Comparison of ENCODE assay signal across 13 cellular contexts in genomic region chr4:176238819-176239218, GRCh38. TPM values are rescaled to one million over a fixed set of nuclear protein-coding genes. Genes with fewer than 3 reads are reported as not detected.
DNase-seq lines count a peak whose midpoint lies in the region; ATAC-seq and TF ChIP-seq lines count a peak whose summit lies in the region.
"Had no signal": no experiment of that assay in that cellular context is flagged by ENCODE, and none has a peak within 500 bp of the region (broad histone marks: within the 10 kb centered on the region; RNA-seq: fewer than 3 reads in every experiment).

No MANE protein-coding gene starts in this region.

- dilution Hi-C loops in IMR-90 (cut with HindIII; ENCODE audit: low sequenced_read_pairs, unreplicated experiment): no loop called here

- H2BK15ac ChIP-seq in IMR-90 (ENCODE audit: low read depth, low read length): peak overlapping the region; percentile 1; the same call in 1 of the 3 replicates

- H3K23ac ChIP-seq in IMR-90 (ENCODE audit: low read depth, low read length): no peak overlapping the region

- no peaks in the 10 kb centered on the region for H4K20me1 ChIP-seq in IMR-90 (ENCODE audit: insufficient read depth, low read length)

- peak overlapping the region; percentile 8; the same call in 1 of the 2 replicates for H3K14ac ChIP-seq in IMR-90 (replicated peaks; ENCODE audit: low read depth, low read length)

- no peaks in the 10 kb centered on the region for H3K79me1 ChIP-seq in IMR-90 (ENCODE audit: low read depth in 1 of 2, low read length in 2 of 2)

- H3K4me1 ChIP-seq in IMR-90 (ENCODE audit: control insufficient read depth, insufficient read depth, low read length) (peaks cover 11% of the 10 kb centered on the region; the same call in 1 of the 2 replicates), right atrium auricular region (peaks cover 0 to 14% of the 10 kb centered on the region in 2 donors), stomach smooth muscle (ENCODE audit: control insufficient read depth, insufficient read depth, low read length) (peaks cover 16% of the 10 kb centered on the region), upper lobe of right lung (no peaks in the 10 kb centered on the region)

- peak overlapping the region; percentile 5; the same call in 1 of the 2 replicates for H2BK20ac ChIP-seq in IMR-90 (ENCODE audit: low read depth, low read length)

- peak overlapping the region in 1 of 2 experiments; percentile 13; a peak in 1 of 4 replicates for H4K8ac ChIP-seq in IMR-90 (ENCODE audit: low read depth in 2 of 2, low read length in 2 of 2)

- ATAC-seq in IMR-90 (ENCODE audit: low read depth): no peak
- ATAC-seq in upper lobe of right lung: no peak
- ATAC-seq: effector memory CD8-positive, alpha-beta T cell; HCT116; HepG2; natural killer cell treated with Interleukin-12 subunit alpha and Interleukin-12 subunit beta and Interleukin-15 and Interleukin-18, amount 100 ng/mL, for 72 hours had no signal

- peak overlapping the region; percentile 91; the same call in 1 of the 2 replicates for H4K5ac ChIP-seq in IMR-90 (ENCODE audit: low read depth, low read length)

- H2BK120ac ChIP-seq in IMR-90 (ENCODE audit: low read depth, low read length): peak overlapping the region; percentile 53; the same call in 1 of the 2 replicates

- no peak for TF ChIP-seq POLR2A in IMR-90 (IDR thresholded peaks at IDR 0.05; ENCODE audit: low read depth, low read length)

- H3K4me3 ChIP-seq in IMR-90 (ENCODE audit: insufficient read depth, low read depth, low read length) (no peak overlapping the region), astrocyte of the spinal cord (ENCODE audit: low read depth, low read length) (no peak overlapping the region), right atrium auricular region (no peak overlapping the region), stomach smooth muscle (ENCODE audit: low read length in 2 of 2) (no peak overlapping the region), upper lobe of right lung (no peak overlapping the region)

- H3K9me3 ChIP-seq in IMR-90 (ENCODE audit: control insufficient read depth, insufficient read depth, low read length): no peaks in the 10 kb centered on the region
- no peaks in the 10 kb centered on the region for H3K9me3 ChIP-seq in right atrium auricular region
- no peaks in the 10 kb centered on the region for H3K9me3 ChIP-seq in stomach smooth muscle (ENCODE audit: control insufficient read depth in 2 of 2, low read length in 2 of 2)
- H3K9me3 ChIP-seq in upper lobe of right lung: no peaks in the 10 kb centered on the region

- H2AK9ac ChIP-seq in IMR-90 (replicated peaks; ENCODE audit: low read depth, low read length, poor library complexity): no peak overlapping the region

- CTCF ChIA-PET in IMR-90 (lab: Yijun Ruan, JAX): interaction anchor here (1.0 kb wide), 1 partner anchor 43 kb away, joined by 4 read pairs; the partner anchor contains the start of gene SPATA4

- H2AK5ac ChIP-seq in IMR-90 (ENCODE audit: low read depth, low read length): no peak overlapping the region

- H3K27ac ChIP-seq in IMR-90 (ENCODE audit: insufficient read depth, low read length) (peak overlapping the region; percentile 50; the same call in 1 of the 2 replicates), right atrium auricular region (peak overlapping the region; percentile 75 to 86), stomach smooth muscle (ENCODE audit: low read length) (peak overlapping the region; percentile 87), upper lobe of right lung (no peak overlapping the region)

- peak; percentile 46 for DNase-seq in IMR-90
- peak; percentile 20 for DNase-seq in astrocyte of the spinal cord (ENCODE audit: low read depth, low spot score)
- DNase-seq in right atrium auricular region (ENCODE audit: low spot score): no peak
- DNase-seq in posterior vena cava (ENCODE audit: low spot score): no peak
- no peak for DNase-seq in upper lobe of right lung
- no peak for DNase-seq in stimulated activated naive CD4-positive, alpha-beta T cell treated with Interleukin-2 at 50 U/mL for 16 hours (lab: John Stamatoyannopoulos, UW)
- DNase-seq: effector memory CD8-positive, alpha-beta T cell; NCI-H1694 had no signal

- TF ChIP-seq RAD21 in IMR-90 (IDR thresholded peaks at IDR 0.05; ENCODE audit: low read length): no peak

- H3K27me3 ChIP-seq in IMR-90 (ENCODE audit: control insufficient read depth, insufficient read depth, low read length): no peaks in the 10 kb centered on the region
- H3K27me3 ChIP-seq in right atrium auricular region: no peaks in the 10 kb centered on the region
- no peaks in the 10 kb centered on the region for H3K27me3 ChIP-seq in stomach smooth muscle (ENCODE audit: control insufficient read depth in 1 of 2, insufficient read depth in 2 of 2, low read length in 2 of 2)
- H3K27me3 ChIP-seq in upper lobe of right lung: no peaks in the 10 kb centered on the region

- H3K4me2 ChIP-seq in IMR-90 (ENCODE audit: low read depth, low read length): peak overlapping the region; percentile 56; the same call in 1 of the 2 replicates

- intact Hi-C loops in IMR-90 (cut with micrococcal nuclease): loop anchor here (5.0 kb wide), 1 partner anchor 42 kb away; the partner anchor contains the start of gene SPATA4
- intact Hi-C loops in posterior vena cava (cut with DNase I): no loop called here
- intact Hi-C loops in upper lobe of right lung (cut with DNase I): no loop called here

- H3K4ac ChIP-seq in IMR-90 (ENCODE audit: low read depth, low read length): peak overlapping the region; percentile 4; the same call in 1 of the 2 replicates

- no peak overlapping the region for H4K91ac ChIP-seq in IMR-90 (ENCODE audit: insufficient read depth, low read depth, low read length)

- WGBS in IMR-90 (ENCODE audit: extremely low coverage in 2 of 2, insufficient read length in 1 of 2), 2 experiments: no CpG with 5 or more reads among the region's 4 CpGs

- H3K56ac ChIP-seq in IMR-90 (ENCODE audit: extremely low read depth, insufficient read depth, low read length): no peak overlapping the region

- POLR2A ChIA-PET in IMR-90 (lab: Charles Lee; ENCODE audit: unreplicated experiment): interaction anchor here (0.6 kb wide), 1 partner anchor 42 kb away, joined by 6 read pairs; no protein-coding TSS in a partner anchor

- peak overlapping the region; percentile 96; the same call in 1 of the 2 replicates for H3K18ac ChIP-seq in IMR-90 (ENCODE audit: low read depth, low read length)

- BruUV-seq in IMR-90 (replicated peaks; lab: Mats Ljungman, UMichigan): no TSS peak

- in situ Hi-C loops in IMR-90 (cut with MboI; ENCODE audit: low sequenced_read_pairs): no loop called here
- in situ Hi-C loops in astrocyte of the spinal cord (cut with HindIII; ENCODE audit: low sequenced_read_pairs): no loop called here

- no peaks in the 10 kb centered on the region for H3K9me1 ChIP-seq in IMR-90 (ENCODE audit: insufficient read depth, low read length)

- TF ChIP-seq CTCF in IMR-90 (conservative IDR thresholded peaks at IDR 0.05; ENCODE audit: low read depth, low read length) (no peak), astrocyte of the spinal cord (IDR thresholded peaks at IDR 0.05; ENCODE audit: low read depth, low read length) (no peak), right atrium auricular region (IDR thresholded peaks at IDR 0.05) (no peak), upper lobe of right lung (IDR thresholded peaks at IDR 0.05) (no peak)

- peak overlapping the region; percentile 58 for H2BK5ac ChIP-seq in IMR-90 (ENCODE audit: low read depth, low read length, poor library complexity, severe bottlenecking)

- H3K36me3 ChIP-seq in IMR-90 (ENCODE audit: control insufficient read depth, insufficient read depth, low read length) (no peaks in the 10 kb centered on the region), right atrium auricular region (no peaks in the 10 kb centered on the region), stomach smooth muscle (ENCODE audit: control insufficient read depth in 2 of 2, insufficient read depth in 2 of 2, low read length in 2 of 2) (no peaks in the 10 kb centered on the region), upper lobe of right lung (no peaks in the 10 kb centered on the region)

- no peak overlapping the region for H2AFZ ChIP-seq in IMR-90 (replicated peaks; ENCODE audit: low read length, poor library complexity)

- H3K9ac ChIP-seq in IMR-90 (ENCODE audit: low read depth, low read length): no peak overlapping the region
- peak overlapping the region; percentile 52 to 61 for H3K9ac ChIP-seq in stomach smooth muscle (ENCODE audit: low read length in 2 of 2)

TF ChIP-seq in IMR-90, 13 proteins besides CTCF, POLR2A, EP300 and RAD21 (continues in another document):
- TF ChIP-seq RCOR1 (IDR thresholded peaks at IDR 0.05; ENCODE audit: insufficient replicate concordance, low read length): no peak
- TF ChIP-seq, protein P1, sequence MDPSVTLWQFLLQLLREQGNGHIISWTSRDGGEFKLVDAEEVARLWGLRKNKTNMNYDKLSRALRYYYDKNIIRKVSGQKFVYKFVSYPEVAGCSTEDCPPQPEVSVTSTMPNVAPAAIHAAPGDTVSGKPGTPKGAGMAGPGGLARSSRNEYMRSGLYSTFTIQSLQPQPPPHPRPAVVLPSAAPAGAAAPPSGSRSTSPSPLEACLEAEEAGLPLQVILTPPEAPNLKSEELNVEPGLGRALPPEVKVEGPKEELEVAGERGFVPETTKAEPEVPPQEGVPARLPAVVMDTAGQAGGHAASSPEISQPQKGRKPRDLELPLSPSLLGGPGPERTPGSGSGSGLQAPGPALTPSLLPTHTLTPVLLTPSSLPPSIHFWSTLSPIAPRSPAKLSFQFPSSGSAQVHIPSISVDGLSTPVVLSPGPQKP (IDR thresholded peaks at IDR 0.05; ENCODE audit: borderline replicate concordance, low read depth, low read length): no peak
- no peak for TF ChIP-seq MAFK (IDR thresholded peaks at IDR 0.05; ENCODE audit: low read depth, low read length)
- TF ChIP-seq MAZ (IDR thresholded peaks at IDR 0.05; ENCODE audit: borderline replicate concordance, low read depth, low read length): no peak
- no peak for TF ChIP-seq RFX5 (IDR thresholded peaks at IDR 0.05; ENCODE audit: low read depth, low read length)
- no peak for TF ChIP-seq BHLHE40 (IDR thresholded peaks at IDR 0.05; ENCODE audit: low read depth, low read length)
- no peak for TF ChIP-seq FOS (IDR thresholded peaks at IDR 0.05; ENCODE audit: low read depth, low read length)

RNA-seq across cellular contexts. Expression of gene ASB5, which starts 30.2 kb away (rescaled TPM):
- 0.18 and 0.56 TPM in 2 replicates for total RNA-seq in IMR-90 (2012; rRNA removed)
- 0.21 and 0.32 TPM in 2 replicates for polyA plus RNA-seq in IMR-90 (2012; rRNA removed)
- 0.08 and 0.11 TPM in 2 replicates for polyA plus RNA-seq in IMR-90 (2012; cell fraction: cytosol; rRNA removed)
- polyA plus RNA-seq in IMR-90 (2012; cell fraction: nucleus; rRNA removed; ENCODE audit: low replicate concordance): 0.04 and 0.38 TPM in 2 replicates
- 1 to 10 TPM in 1 of 2 donors, under 1 TPM in 1; 0.90 to 3.7 TPM for total RNA-seq in right atrium auricular region
- 1 to 10 TPM in 1 of 2 donors, under 1 TPM in 1; 0.46 to 2.5 TPM for total RNA-seq in posterior vena cava
- not detected for total RNA-seq in upper lobe of right lung
- total RNA-seq: activated CD8-positive, alpha-beta memory T cell treated with anti-CD3 and anti-CD28 coated beads for 36 hours; HepG2; natural killer cell treated with Interleukin-12 subunit alpha and Interleukin-12 subunit beta and Interleukin-15 and Interleukin-18, amount 100 ng/mL, for 72 hours had no signal
- polyA plus RNA-seq: HepG2 had no signal

RNA-seq across cellular contexts. Expression of gene SPATA4, which starts 43.4 kb away (rescaled TPM):
- under 0.01 and 0.28 TPM in 2 replicates for total RNA-seq in IMR-90 (2012; rRNA removed)
- polyA plus RNA-seq in IMR-90 (2012; rRNA removed): 0.09 and 0.14 TPM in 2 replicates
- polyA plus RNA-seq in IMR-90 (2012; cell fraction: cytosol; rRNA removed): not detected in 2 replicates
- not detected in 2 replicates for polyA plus RNA-seq in IMR-90 (2012; cell fraction: nucleus; rRNA removed; ENCODE audit: low replicate concordance)
- 1 to 10 TPM in 1 of 2 donors, under 1 TPM in 1; 0.28 to 4.4 TPM for total RNA-seq in right atrium auricular region
- total RNA-seq in posterior vena cava: under 1 TPM in 1 of 2 donors, not detected in 1; 0.76 TPM
- total RNA-seq in upper lobe of right lung: not detected
- total RNA-seq: activated CD8-positive, alpha-beta memory T cell treated with anti-CD3 and anti-CD28 coated beads for 36 hours; HepG2; natural killer cell treated with Interleukin-12 subunit alpha and Interleukin-12 subunit beta and Interleukin-15 and Interleukin-18, amount 100 ng/mL, for 72 hours had no signal
- polyA plus RNA-seq: HepG2 had no signal

Comparison
In these comparisons a context has a peak if more than half of its experiments do, and no peak if none do; other contexts are left out.
1. DNase-seq: peak in IMR-90 (single experiment) and astrocyte of the spinal cord (single experiment); none in right atrium auricular region (single experiment), posterior vena cava (single experiment), upper lobe of right lung (single experiment) and stimulated activated naive CD4-positive, alpha-beta T cell treated with Interleukin-2 at 50 U/mL for 16 hours (single experiment).